Comparison of ENCODE assay signal across 16 cellular contexts in genomic region chr6:130931683-130932082, GRCh38.
"Had no signal": no experiment of that assay in that cellular context is flagged by ENCODE, and none has a peak within 500 bp of the region (broad histone marks: within the 10 kb centered on the region; RNA-seq: fewer than 3 reads in every experiment).

No MANE protein-coding gene starts in this region.

- H3K36me3 Mint-ChIP-seq: activated naive CD4-positive, alpha-beta T cell treated with anti-CD3 and anti-CD28 coated beads, Interleukin-2, amount 50 U/mL, for 72 hours had no signal

- H3K27ac Mint-ChIP-seq: activated CD4-positive, alpha-beta T cell treated with anti-CD3 and anti-CD28 coated beads, Interleukin-2, amount 10 ng/mL, durations not matched to agents 7 days and 5 days; activated naive CD4-positive, alpha-beta T cell treated with anti-CD3 and anti-CD28 coated beads, Interleukin-2, amount 50 U/mL, for 72 hours; activated T-cell treated with anti-CD3 and anti-CD28 coated beads, Interleukin-2, amount 50 U/mL, for 72 hours; neural progenitor cell; stimulated activated naive CD8-positive, alpha-beta T cell treated with anti-CD3 and anti-CD28 coated beads, Interleukin-15, amount 100 ng/mL, for 72 hours had no signal

- H3K9me3 Mint-ChIP-seq: activated CD4-positive, alpha-beta T cell treated with anti-CD3 and anti-CD28 coated beads, Interleukin-2, amount 10 ng/mL, durations not matched to agents 7 days and 5 days; activated naive CD4-positive, alpha-beta T cell treated with anti-CD3 and anti-CD28 coated beads, Interleukin-2, amount 50 U/mL, for 72 hours; activated T-cell treated with anti-CD3 and anti-CD28 coated beads, Interleukin-2, amount 50 U/mL, for 72 hours; stimulated activated naive CD8-positive, alpha-beta T cell treated with anti-CD3 and anti-CD28 coated beads, Interleukin-15, amount 100 ng/mL, for 72 hours had no signal

- H3K36me3 ChIP-seq: cardiac muscle cell, neural progenitor cell, sigmoid colon, spleen, uterus had no signal

- H3K27me3 ChIP-seq: cardiac muscle cell, neural progenitor cell, sigmoid colon, spleen, uterus had no signal

- H3K9me3 ChIP-seq: sigmoid colon, spleen, uterus had no signal

- ATAC-seq: activated naive CD4-positive, alpha-beta T cell treated with anti-CD3 and anti-CD28 coated beads, Interleukin-2, amount 50 U/mL, for 72 hours; activated T-cell treated with anti-CD3 and anti-CD28 coated beads, Interleukin-2, amount 50 U/mL, for 72 hours; esophagus mucosa; left colon; stimulated activated naive CD8-positive, alpha-beta T cell treated with anti-CD3 and anti-CD28 coated beads, Interleukin-15, amount 100 ng/mL, for 72 hours had no signal

- H3K27me3 Mint-ChIP-seq: activated CD4-positive, alpha-beta T cell treated with anti-CD3 and anti-CD28 coated beads, Interleukin-2, amount 10 ng/mL, durations not matched to agents 7 days and 5 days; stimulated activated naive CD8-positive, alpha-beta T cell treated with anti-CD3 and anti-CD28 coated beads, Interleukin-15, amount 100 ng/mL, for 72 hours had no signal

- H3K4me1 Mint-ChIP-seq: activated CD4-positive, alpha-beta T cell treated with anti-CD3 and anti-CD28 coated beads, Interleukin-2, amount 10 ng/mL, durations not matched to agents 7 days and 5 days; stimulated activated naive CD8-positive, alpha-beta T cell treated with anti-CD3 and anti-CD28 coated beads, Interleukin-15, amount 100 ng/mL, for 72 hours had no signal

- H3K4me3 ChIP-seq: cardiac muscle cell, lung, neural progenitor cell, sigmoid colon, spleen, uterus had no signal

- H3K4me3 Mint-ChIP-seq: activated CD4-positive, alpha-beta T cell treated with anti-CD3 and anti-CD28 coated beads, Interleukin-2, amount 10 ng/mL, durations not matched to agents 7 days and 5 days; activated T-cell treated with anti-CD3 and anti-CD28 coated beads, Interleukin-2, amount 50 U/mL, for 72 hours; neural progenitor cell; stimulated activated naive CD8-positive, alpha-beta T cell treated with anti-CD3 and anti-CD28 coated beads, Interleukin-15, amount 100 ng/mL, for 72 hours had no signal

- H3K27ac ChIP-seq: cardiac muscle cell, neural progenitor cell, sigmoid colon, uterus had no signal

- DNase-seq: activated CD4-positive, alpha-beta T cell treated with anti-CD3 and anti-CD28 coated beads, Interleukin-2, amount 10 ng/mL, durations not matched to agents 7 days and 5 days; activated CD8-positive, alpha-beta memory T cell treated with anti-CD3 and anti-CD28 coated beads, Interleukin-2, amount 50 U/mL, for 48 hours; activated gamma-delta T cell; activated T-cell treated with anti-CD3 and anti-CD28 coated beads, Interleukin-2, amount 50 U/mL, for 72 hours; left colon; midbrain; sigmoid colon; spleen; stimulated activated CD4-positive, alpha-beta T cell treated with anti-CD3 and anti-CD28 coated beads, Interleukin-1b, Interleukin-23, amount 100 ng/mL, for 48 hours; stimulated activated naive CD8-positive, alpha-beta T cell treated with anti-CD3 and anti-CD28 coated beads, Interleukin-15, amount 100 ng/mL, for 72 hours; uterus had no signal
